Comparison of ENCODE assay signal across 20 cellular contexts in the genomic region with DNA sequence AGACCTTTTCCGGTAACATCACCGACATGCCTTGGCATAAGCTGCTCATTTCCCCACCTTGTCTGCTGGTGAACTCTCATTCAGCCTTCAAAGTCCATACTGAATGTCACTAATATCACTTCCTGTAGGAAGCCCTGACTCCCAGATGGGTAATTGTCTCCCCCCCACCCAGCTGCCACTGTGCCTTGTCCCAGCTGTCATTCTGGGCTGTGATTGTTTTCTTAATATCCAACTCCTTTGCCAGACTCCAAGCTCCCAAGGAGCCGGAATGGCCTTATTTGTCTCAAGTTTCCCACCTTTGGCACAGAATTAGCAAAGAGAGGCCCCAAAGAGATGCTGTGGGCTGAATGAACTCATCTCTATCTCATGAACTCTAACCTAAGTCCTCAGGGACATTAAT.
"Had no signal": no experiment of that assay in that cellular context is flagged by ENCODE, and none has a peak within 500 bp of the region (broad histone marks: within the 10 kb centered on the region; RNA-seq: fewer than 3 reads in every experiment).

No MANE protein-coding gene starts in this region.

- H3K9me3 Mint-ChIP-seq: T-helper 1 cell treated with Interleukin-12 subunit alpha and Interleukin-12 subunit beta and Interleukin-4 antibody, amounts not matched to agents 30 μg/mL and 1 μg/mL, for 36 hours had no signal

- H3K27me3 ChIP-seq: esophagus muscularis mucosa had no signal

- H3K9me3 ChIP-seq: thoracic aorta, upper lobe of left lung had no signal

- H3K36me3 ChIP-seq: esophagus muscularis mucosa, neural progenitor cell, spleen, thoracic aorta, upper lobe of left lung had no signal

- H3K4me3 Mint-ChIP-seq: neural progenitor cell; T-helper 1 cell treated with Interleukin-12 subunit alpha and Interleukin-12 subunit beta and Interleukin-4 antibody, amounts not matched to agents 30 μg/mL and 1 μg/mL, for 36 hours had no signal

- H3K27ac Mint-ChIP-seq: T-helper 1 cell treated with Interleukin-12 subunit alpha and Interleukin-12 subunit beta and Interleukin-4 antibody, amounts not matched to agents 30 μg/mL and 1 μg/mL, for 36 hours had no signal

- H3K27ac ChIP-seq: coronary artery, esophagus muscularis mucosa, neural progenitor cell, spleen, thoracic aorta, upper lobe of left lung had no signal

- H3K4me3 ChIP-seq: coronary artery, esophagus muscularis mucosa, neural progenitor cell, spleen, thoracic aorta, upper lobe of left lung had no signal

- DNase-seq: activated CD4-positive, alpha-beta T cell treated with anti-CD3 and anti-CD28 coated beads for 4 hours; activated CD4-positive, alpha-beta T cell treated with anti-CD3 and anti-CD28 coated beads, Interleukin-2, amount 50 U/mL, for 48 hours; activated CD4-positive, CD25-positive, alpha-beta regulatory T cell; activated CD8-positive, alpha-beta memory T cell treated with anti-CD3 and anti-CD28 coated beads, Interleukin-2, amount 50 U/mL, for 48 hours; activated naive CD4-positive, alpha-beta T cell treated with Interleukin-2 at 50 U/mL for 16 hours; activated T-cell treated with anti-CD3 and anti-CD28 coated beads, Interleukin-2, amount 50 U/mL, for 48 hours; amygdala; cerebellar nuclear complex; head of caudate nucleus; hypothalamus; spleen; stimulated activated CD4-positive, alpha-beta T cell treated with anti-CD3 and anti-CD28 coated beads, Interleukin-4, amount 100 ng/mL, for 1 hour; stimulated activated naive CD4-positive, alpha-beta T cell; T1000 had no signal
